ENCODE assay signal across 24 cellular contexts in genomic region chr12:102534899-102535298, GRCh38. TPM values are rescaled to one million over a fixed set of nuclear protein-coding genes. Genes with fewer than 3 reads are reported as not detected.
A peak's percentile ranks its signal among the peaks of the same experiment; 100 is the strongest.
DNase-seq lines count a peak whose midpoint lies in the region; ATAC-seq and TF ChIP-seq lines count a peak whose summit lies in the region.
"Had no signal": no experiment of that assay in that cellular context is flagged by ENCODE, and none has a peak within 500 bp of the region (broad histone marks: within the 10 kb centered on the region; RNA-seq: fewer than 3 reads in every experiment).

No MANE protein-coding gene starts in this region.

- H2AFZ ChIP-seq in trophoblast cell (ENCODE audit: insufficient read depth, low read length, poor library complexity), result no peak overlapping the region
- no peak overlapping the region for H2AFZ ChIP-seq in PC-3 (ENCODE audit: low read length)

- H4K12ac ChIP-seq in trophoblast cell (ENCODE audit: low read depth, low read length), result no peak overlapping the region

- H3K79me1 ChIP-seq in trophoblast cell (ENCODE audit: low read length), result no peaks in the 10 kb centered on the region

- no peaks in the 10 kb centered on the region for H4K20me1 ChIP-seq in PC-3 (ENCODE audit: low read length)

- DNase-seq in EL (peak; percentile 30), Panc1 (ENCODE audit: low read depth, low spot score) (no peak), fibroblast of mammary gland (ENCODE audit: low read depth) (peak; percentile 68), trophoblast cell (no peak), PC-3 (no peak), colonic mucosa (no peak), WERI-Rb-1 (no peak)
- DNase-seq: activated B cell treated with CpG ODN at 0.5 μM for 24 hours; activated CD4-positive, alpha-beta T cell treated with anti-CD3 and anti-CD28 coated beads, Interleukin-2, amount 50 U/mL, for 4 hours; CD4-positive, alpha-beta memory T cell; DMS 273 treated with DMSO at 0.1 percent for 48 hours; midbrain; natural killer cell; NCI-H146; NCI-H2171; NCI-H524 treated with DMSO at 0.1 percent for 48 hours; right cardiac atrium; stimulated activated CD4-positive, alpha-beta T cell treated with anti-CD3 and anti-CD28 coated beads, Interleukin-4, amount 100 ng/mL, for 24 hours; stimulated activated naive CD4-positive, alpha-beta T cell had no signal

- peak overlapping the region; percentile 15 for H2BK12ac ChIP-seq in trophoblast cell (ENCODE audit: low read length)

- H2BK120ac ChIP-seq in trophoblast cell (ENCODE audit: insufficient read depth, low read length, poor library complexity), result no peak overlapping the region

- H3K9ac ChIP-seq in trophoblast cell (ENCODE audit: low read length), result no peak overlapping the region
- H3K9ac ChIP-seq in PC-3 (ENCODE audit: low read length), result no peak overlapping the region
- no peak overlapping the region for H3K9ac ChIP-seq in colonic mucosa (ENCODE audit: low read depth in 2 of 2, low read length in 2 of 2)

- intact Hi-C loops in Panc1 (cut with micrococcal nuclease; ENCODE audit: unreplicated experiment) (no loop called here), PC-3 (cut with micrococcal nuclease) (no loop called here), colonic mucosa (cut with DNase I) (no loop called here)

- H3K4me1 ChIP-seq in Panc1 (ENCODE audit: control insufficient read depth, insufficient read depth, low read length), result no peaks in the 10 kb centered on the region
- peaks cover 2 to 6% of the 10 kb centered on the region in 2 experiments for H3K4me1 ChIP-seq in trophoblast cell (ENCODE audit: control insufficient read depth in 1 of 2, insufficient read depth in 2 of 2, low read length in 2 of 2)
- no peaks in the 10 kb centered on the region for H3K4me1 ChIP-seq in PC-3 (ENCODE audit: insufficient read depth, low read length)
- no peaks in the 10 kb centered on the region for H3K4me1 ChIP-seq in colonic mucosa
- H3K4me1 ChIP-seq: left lung, pancreas had no signal

- no peaks in the 10 kb centered on the region for H3K9me2 ChIP-seq in PC-3 (replicated peaks; ENCODE audit: low read length)

- CTCF ChIA-PET in Panc1 (lab: Charles Lee), result no interaction called here
- CTCF ChIA-PET in PC-3 (lab: Charles Lee), result no interaction called here

- no TSS peak for BruUV-seq in Panc1 (replicated peaks; lab: Mats Ljungman, UMichigan)
- BruUV-seq in PC-3 (replicated peaks; lab: Mats Ljungman, UMichigan), result no TSS peak

- WGBS in trophoblast cell (ENCODE audit: extremely low coverage, insufficient coverage, insufficient read length), result no CpG with 5 or more reads among the region's 13 CpGs

- H3K4me2 ChIP-seq in trophoblast cell (ENCODE audit: low read length) (no peak overlapping the region), PC-3 (ENCODE audit: low read length) (no peak overlapping the region)

- H4K8ac ChIP-seq in trophoblast cell (ENCODE audit: low read depth, low read length), result no peak overlapping the region

- TF ChIP-seq CTCF in Panc1 (IDR thresholded peaks at IDR 0.05), result no peak
- TF ChIP-seq CTCF in fibroblast of mammary gland (conservative IDR thresholded peaks at IDR 0.05; ENCODE audit: control insufficient read depth, insufficient read depth, low read depth, low read length), result no peak
- no peak for TF ChIP-seq CTCF in PC-3 (conservative IDR thresholded peaks at IDR 0.05; ENCODE audit: low read depth, low read length)
- no peak for TF ChIP-seq CTCF in colonic mucosa (IDR thresholded peaks at IDR 0.05)
- TF ChIP-seq CTCF in WERI-Rb-1 (IDR thresholded peaks at IDR 0.05; ENCODE audit: low read depth, low read length), result no peak

- H3K4ac ChIP-seq in trophoblast cell (ENCODE audit: low read depth, low read length), result no peak overlapping the region

- H3K27me3 ChIP-seq in Panc1 (ENCODE audit: control insufficient read depth, insufficient read depth, low read length) (no peaks in the 10 kb centered on the region), trophoblast cell (ENCODE audit: insufficient read depth, low read length) (no peaks in the 10 kb centered on the region), PC-3 (ENCODE audit: low read length) (no peaks in the 10 kb centered on the region), colonic mucosa (no peaks in the 10 kb centered on the region), WERI-Rb-1 (ENCODE audit: insufficient read depth, low read depth, severe bottlenecking) (no peaks in the 10 kb centered on the region)
- H3K27me3 ChIP-seq: left lung, pancreas had no signal

- H3K4me3 ChIP-seq in Panc1 (ENCODE audit: low read depth in 2 of 2, low read length in 2 of 2) (no peak overlapping the region), fibroblast of mammary gland (ENCODE audit: control insufficient read depth, low read depth, low read length) (no peak overlapping the region), trophoblast cell (ENCODE audit: low read depth, low read length) (no peak overlapping the region), PC-3 (ENCODE audit: low read length) (no peak overlapping the region), colonic mucosa (no peak overlapping the region), WERI-Rb-1 (ENCODE audit: low read depth, low read length) (no peak overlapping the region)
- H3K4me3 ChIP-seq: left lung, pancreas, thoracic aorta had no signal

- no peaks in the 10 kb centered on the region for H3F3A ChIP-seq in PC-3 (ENCODE audit: low read length, unreplicated experiment)

- POLR2A ChIA-PET in Panc1 (lab: Charles Lee) (no interaction called here), PC-3 (lab: Charles Lee; ENCODE audit: unreplicated experiment) (no interaction called here)

- H3K79me2 ChIP-seq in trophoblast cell (ENCODE audit: control insufficient read depth, insufficient read depth, low read length, poor library complexity) (no peaks in the 10 kb centered on the region), PC-3 (ENCODE audit: low read length) (no peaks in the 10 kb centered on the region)

- in situ Hi-C loops in Panc1 (cut with HindIII; ENCODE audit: low pct_unique_long_range_greater_than_20kb, low sequenced_read_pairs), result no loop called here

- H3K9me3 ChIP-seq in Panc1 (ENCODE audit: control insufficient read depth, insufficient read depth, low read depth, low read length) (no peaks in the 10 kb centered on the region), trophoblast cell (ENCODE audit: insufficient read depth, low read depth, low read length) (no peaks in the 10 kb centered on the region), PC-3 (ENCODE audit: low read length) (0 out of 2 replicates have a peak, but pooled peaks cover 8% of the 10 kb centered on the region), colonic mucosa (no peaks in the 10 kb centered on the region), WERI-Rb-1 (ENCODE audit: severe bottlenecking) (no peaks in the 10 kb centered on the region)
- H3K9me3 ChIP-seq: left lung, pancreas, thoracic aorta had no signal

- no peak overlapping the region for H3K18ac ChIP-seq in trophoblast cell (ENCODE audit: low read length)

- no peak overlapping the region for H3K23ac ChIP-seq in trophoblast cell (ENCODE audit: low read length)

- ATAC-seq in Panc1 (peak; percentile 17; the same call in 1 of the 2 replicates), PC-3 (no peak), HG02610 (IDR thresholded peaks at IDR 0.05; ENCODE audit: unreplicated experiment) (no peak)
- ATAC-seq: left lung, natural killer cell, pancreas, right cardiac atrium had no signal

- H3K36me3 ChIP-seq in Panc1 (ENCODE audit: control insufficient read depth, insufficient read depth, low read length) (no peaks in the 10 kb centered on the region), trophoblast cell (ENCODE audit: control insufficient read depth in 1 of 2, insufficient read depth in 2 of 2, low read length in 2 of 2) (no peaks in the 10 kb centered on the region), PC-3 (ENCODE audit: low read depth, low read length) (no peaks in the 10 kb centered on the region), colonic mucosa (no peaks in the 10 kb centered on the region), WERI-Rb-1 (no peaks in the 10 kb centered on the region)
- H3K36me3 ChIP-seq: left lung, pancreas, thoracic aorta had no signal

- H3K14ac ChIP-seq in trophoblast cell (ENCODE audit: low read length), result no peak overlapping the region

- no peak overlapping the region for H2AK5ac ChIP-seq in trophoblast cell (ENCODE audit: low read length)

- no peak overlapping the region for H4K91ac ChIP-seq in trophoblast cell (ENCODE audit: low read depth, low read length)

- no peak overlapping the region for H3K27ac ChIP-seq in Panc1 (ENCODE audit: low read length)
- H3K27ac ChIP-seq in trophoblast cell (ENCODE audit: low read depth, low read length), result no peak overlapping the region
- H3K27ac ChIP-seq in PC-3 (ENCODE audit: low read length), result no peak overlapping the region
- H3K27ac ChIP-seq in colonic mucosa, result no peak overlapping the region
- no peak overlapping the region for H3K27ac ChIP-seq in WERI-Rb-1
- H3K27ac ChIP-seq: left lung, pancreas, thoracic aorta had no signal

- no peak overlapping the region for H2BK5ac ChIP-seq in trophoblast cell (ENCODE audit: low read depth, low read length, poor library complexity)

RNA-seq across cellular contexts. Expression of gene IGF1, which starts 54.5 kb away (rescaled TPM):
- total RNA-seq in Panc1 (2021; ENCODE audit: unreplicated experiment) (not detected), PC-3 (2014; rRNA removed) (not detected in 2 replicates), colonic mucosa (1 to 10 TPM; 1.6 to 3.2 TPM)
- polyA plus RNA-seq in Panc1 (2012; ENCODE audit: insufficient read length), result not detected
- 8.9 and 10.7 TPM in 2 replicates for polyA plus RNA-seq in trophoblast cell (2013)
- total RNA-seq: activated B cell treated with CpG ODN at 0.5 μM for 24 hours; CD4-positive, alpha-beta memory T cell; HT-29 had no signal
- polyA plus RNA-seq: CD4-positive, alpha-beta memory T cell had no signal

Comparison
In these comparisons a context has a peak if more than half of its experiments do, and no peak if none do; other contexts are left out.
1. DNase-seq: peak in EL (single experiment) and fibroblast of mammary gland (single experiment); none in Panc1 (single experiment), trophoblast cell (0 of 2), PC-3 (single experiment), colonic mucosa (single experiment) and WERI-Rb-1 (single experiment).